In genomic region chr19:41327076-41327475, GRCh38 we compare ENCODE assay signal across 8 cellular contexts. TPM values are rescaled to one million over a fixed set of nuclear protein-coding genes. Genes with fewer than 3 reads are reported as not detected.
A peak's percentile ranks its signal among the peaks of the same experiment; 100 is the strongest.
DNase-seq lines count a peak whose midpoint lies in the region; ATAC-seq and TF ChIP-seq lines count a peak whose summit lies in the region.

No MANE protein-coding gene starts in this region.

- H3K27ac ChIP-seq in gastroesophageal sphincter: peak overlapping the region in 3 of 4 donors; percentile 77 to 90 (median 84)
- H3K27ac ChIP-seq in subcutaneous abdominal adipose tissue (ENCODE audit: low read depth, low read length): peak overlapping the region; percentile 74

- H3K9me3 Mint-ChIP-seq in activated CD4-positive, alpha-beta T cell treated with anti-CD3 and anti-CD28 coated beads for 36 hours (ENCODE audit: low read depth): no peaks in the 10 kb centered on the region

- TF ChIP-seq CTCF in gastroesophageal sphincter (IDR thresholded peaks at IDR 0.05): no peak

- H3K4me1 Mint-ChIP-seq in activated CD4-positive, alpha-beta T cell treated with anti-CD3 and anti-CD28 coated beads for 36 hours: peaks cover 53% of the 10 kb centered on the region
- peaks cover 59% of the 10 kb centered on the region for H3K4me1 Mint-ChIP-seq in T-helper 17 cell

- peak overlapping the region in 1 of 2 donors; percentile 34 for H3K4me3 ChIP-seq in gastroesophageal sphincter
- H3K4me3 ChIP-seq in subcutaneous abdominal adipose tissue (ENCODE audit: low read depth in 1 of 5, low read length in 5 of 5): peak overlapping the region in 4 of 5 donors; percentile 51 to 57 (median 54)

- H3K36me3 ChIP-seq in gastroesophageal sphincter (peaks cover 0 to 50% of the 10 kb centered on the region in 2 donors), subcutaneous abdominal adipose tissue (ENCODE audit: control insufficient read depth in 5 of 5, insufficient read depth in 5 of 5, low read length in 5 of 5) (peaks cover 0 to 41% (median 22%) of the 10 kb centered on the region in 5 donors)

- ATAC-seq in activated CD4-positive, alpha-beta T cell treated with anti-CD3 and anti-CD28 coated beads for 36 hours: no peak
- ATAC-seq in T-helper 17 cell (peak; percentile 4), gastroesophageal sphincter (no peak), HG03571 (IDR thresholded peaks at IDR 0.05; ENCODE audit: unreplicated experiment) (no peak), GM21723 (IDR thresholded peaks at IDR 0.05; ENCODE audit: unreplicated experiment) (no peak)

- H3K27me3 Mint-ChIP-seq in activated CD4-positive, alpha-beta T cell treated with anti-CD3 and anti-CD28 coated beads for 36 hours: no peaks in the 10 kb centered on the region
- H3K27me3 Mint-ChIP-seq in T-helper 17 cell: no peaks in the 10 kb centered on the region

- peak overlapping the region; percentile 92 for H3K27ac Mint-ChIP-seq in activated CD4-positive, alpha-beta T cell treated with anti-CD3 and anti-CD28 coated beads for 36 hours
- peak overlapping the region; percentile 98 for H3K27ac Mint-ChIP-seq in T-helper 17 cell

- peaks cover 2 to 75% (median 60%) of the 10 kb centered on the region in 3 donors for H3K4me1 ChIP-seq in gastroesophageal sphincter
- peaks cover 20 to 77% (median 66%) of the 10 kb centered on the region in 5 donors for H3K4me1 ChIP-seq in subcutaneous abdominal adipose tissue (ENCODE audit: control insufficient read depth in 5 of 5, insufficient read depth in 5 of 5, low read length in 5 of 5)

- no peak for TF ChIP-seq POLR2A in gastroesophageal sphincter (IDR thresholded peaks at IDR 0.05)

- peaks cover 41% of the 10 kb centered on the region for H3K36me3 Mint-ChIP-seq in activated CD4-positive, alpha-beta T cell treated with anti-CD3 and anti-CD28 coated beads for 36 hours (ENCODE audit: low read depth)
- H3K36me3 Mint-ChIP-seq in T-helper 17 cell (ENCODE audit: low read depth): peaks cover 27% of the 10 kb centered on the region

- no peaks in the 10 kb centered on the region for H3K9me3 ChIP-seq in T-helper 17 cell (ENCODE audit: control insufficient read depth, low read length, poor library complexity, severe bottlenecking)
- no peaks in the 10 kb centered on the region for H3K9me3 ChIP-seq in gastroesophageal sphincter
- H3K9me3 ChIP-seq in subcutaneous abdominal adipose tissue (ENCODE audit: control insufficient read depth in 5 of 5, low read length in 5 of 5): no peaks in the 10 kb centered on the region

- H3K27me3 ChIP-seq in gastroesophageal sphincter: no peaks in the 10 kb centered on the region
- peaks cover 6 to 20% (median 9%) of the 10 kb centered on the region in 5 donors for H3K27me3 ChIP-seq in subcutaneous abdominal adipose tissue (ENCODE audit: control insufficient read depth in 5 of 5, insufficient read depth in 4 of 5, low read length in 5 of 5)

- peak overlapping the region in 1 of 5 donors; percentile 37 for H3K9ac ChIP-seq in subcutaneous abdominal adipose tissue (ENCODE audit: low read length in 5 of 5)

- peak overlapping the region; percentile 64 for H3K4me3 Mint-ChIP-seq in activated CD4-positive, alpha-beta T cell treated with anti-CD3 and anti-CD28 coated beads for 36 hours
- peak overlapping the region; percentile 92 for H3K4me3 Mint-ChIP-seq in T-helper 17 cell

- intact Hi-C loops in activated CD4-positive, alpha-beta T cell treated with anti-CD3 and anti-CD28 coated beads for 36 hours (cut with DNase I, micrococcal nuclease): loop anchor here in 1 of 2 experiments (1.0 to 2.0 kb wide), 5 partner anchors 17 to 102 kb away; partner anchors contain the start of genes BCKDHA, CCDC97, EXOSC5 and HNRNPUL1

- TF ChIP-seq EP300 in gastroesophageal sphincter (IDR thresholded peaks at IDR 0.05): no peak

- DNase-seq in activated CD4-positive, alpha-beta T cell treated with anti-CD3 and anti-CD28 coated beads for 36 hours: peak; percentile 40
- DNase-seq in activated CD4-positive, alpha-beta T cell treated with anti-CD3 and anti-CD28 coated beads, Interleukin-2, amount 50 U/mL, for 48 hours: no peak
- DNase-seq in T-helper 17 cell: no peak
- DNase-seq in middle frontal gyrus (ENCODE audit: extremely low spot score, low spot score): no peak

- 53 to 63% methylated on average over 2 to 8 of the region's 9 CpGs for WGBS in gastroesophageal sphincter (ENCODE audit: low coverage in 1 of 2), 2 donors

- POLR2A ChIA-PET in activated CD4-positive, alpha-beta T cell treated with anti-CD3 and anti-CD28 coated beads for 36 hours (lab: Charles Lee): interaction anchor here (0.8 to 1.8 kb wide), 3 partner anchors 21 to 64 kb away, joined by 3 to 17 read pairs (median 6); partner anchors contain the start of gene HNRNPUL1

- CTCF ChIA-PET in activated CD4-positive, alpha-beta T cell treated with anti-CD3 and anti-CD28 coated beads for 36 hours (lab: Charles Lee): interaction anchor here (0.8 to 2.0 kb wide), 4 partner anchors 19 to 123 kb away, joined by 3 to 9 read pairs (median 4); no protein-coding TSS in a partner anchor

RNA-seq across cellular contexts. Expression of gene CCDC97, which starts 17.1 kb away (rescaled TPM):
- 10 to 100 TPM; 21.2 to 21.4 TPM for total RNA-seq in activated CD4-positive, alpha-beta T cell treated with anti-CD3 and anti-CD28 coated beads for 36 hours
- 10 to 100 TPM; 34.7 to 35.4 TPM for total RNA-seq in T-helper 17 cell
- total RNA-seq in gastroesophageal sphincter: 10 to 100 TPM; 11.6 to 18.9 (median 15.9) TPM

RNA-seq across cellular contexts. Expression of gene TGFB1, which starts 26.6 kb away (rescaled TPM):
- total RNA-seq in activated CD4-positive, alpha-beta T cell treated with anti-CD3 and anti-CD28 coated beads for 36 hours: 10 to 100 TPM; 86.2 to 99.0 TPM
- total RNA-seq in T-helper 17 cell (100 to 1,000 TPM; 408 to 431 TPM), gastroesophageal sphincter (10 to 100 TPM; 12.9 to 39.3 (median 22.1) TPM)

RNA-seq across cellular contexts. Expression of gene B9D2, which starts 36.9 kb away (rescaled TPM):
- total RNA-seq in activated CD4-positive, alpha-beta T cell treated with anti-CD3 and anti-CD28 coated beads for 36 hours: 1 to 10 TPM; 4.0 to 5.2 TPM
- 10 to 100 TPM; 37.1 to 41.4 TPM for total RNA-seq in T-helper 17 cell
- 10 to 100 TPM in 1 of 4 donors, 1 to 10 TPM in 3; 5.2 to 10.1 (median 6.7) TPM for total RNA-seq in gastroesophageal sphincter

RNA-seq across cellular contexts. Expression of gene TMEM91, which starts 49.3 kb away (rescaled TPM):
- total RNA-seq in activated CD4-positive, alpha-beta T cell treated with anti-CD3 and anti-CD28 coated beads for 36 hours: 1 to 10 TPM; 3.0 to 4.0 TPM
- total RNA-seq in T-helper 17 cell: 10 to 100 TPM in 1 of 2 donors, 1 to 10 TPM in 1; 6.9 to 35.0 TPM
- total RNA-seq in gastroesophageal sphincter: 10 to 100 TPM in 2 of 4 donors, 1 to 10 TPM in 2; 7.9 to 17.5 (median 13.3) TPM

Comparison
In these comparisons a context has a peak if more than half of its experiments do, and no peak if none do; other contexts are left out.
1. RNA of gene TGFB1, which starts 26.6 kb away (total RNA-seq): 408 to 431 TPM in T-helper 17 cell; 86.2 to 99.0 TPM in activated CD4-positive, alpha-beta T cell treated with anti-CD3 and anti-CD28 coated beads for 36 hours and 12.9 to 39.3 TPM in gastroesophageal sphincter; every median in the first group is over 4 times any median in the second.